Comparison of ENCODE assay signal across 8 cellular contexts in genomic region chr17:31857920-31858646, GRCh38. TPM values are rescaled to one million over a fixed set of nuclear protein-coding genes. Genes with fewer than 3 reads are reported as not detected.
A peak's percentile ranks its signal among the peaks of the same experiment; 100 is the strongest.
DNase-seq lines count a peak whose midpoint lies in the region; ATAC-seq and TF ChIP-seq lines count a peak whose summit lies in the region.

No MANE protein-coding gene starts in this region.

- H3K4ac ChIP-seq in mesendoderm (ENCODE audit: low read depth, low read length), result no peak overlapping the region

- no peak overlapping the region for H3K23ac ChIP-seq in mesendoderm (ENCODE audit: low read length)

- no CpG with 5 or more reads among the region's 13 CpGs for WGBS in mesendoderm (ENCODE audit: extremely low coverage, insufficient coverage, low lambda C conversion rate)
- WGBS in upper lobe of left lung, 2 donors, result 29 to 36% methylated on average over 13 of the region's 13 CpGs

- no peaks in the 10 kb centered on the region for H3K27me3 ChIP-seq in MG63
- no peaks in the 10 kb centered on the region for H3K27me3 ChIP-seq in mesendoderm (ENCODE audit: insufficient read depth, low read length, poor library complexity)
- H3K27me3 ChIP-seq in upper lobe of left lung, result no peaks in the 10 kb centered on the region

- no peak overlapping the region for H2BK120ac ChIP-seq in mesendoderm (ENCODE audit: low read depth, low read length)

- no peak overlapping the region for H4K5ac ChIP-seq in mesendoderm (ENCODE audit: low read length)

- H3K56ac ChIP-seq in mesendoderm (ENCODE audit: low read length), result peak overlapping the region; percentile 79

- DNase-seq in MG63, result no peak
- DNase-seq in cerebellar cortex (ENCODE audit: low spot score), result peak; percentile 53
- no peak for DNase-seq in mesendoderm
- DNase-seq in upper lobe of left lung, result no peak

- H3K4me1 ChIP-seq in mesendoderm (ENCODE audit: control insufficient read depth, low read depth, low read length), result peaks cover 5% of the 10 kb centered on the region
- peaks cover 15 to 22% (median 16%) of the 10 kb centered on the region in 4 donors for H3K4me1 ChIP-seq in upper lobe of left lung

- H3K4me3 ChIP-seq in MG63 (peak overlapping the region; percentile 63), mesendoderm (ENCODE audit: low read length) (peak overlapping the region; percentile 55), upper lobe of left lung (peak overlapping the region; percentile 69 to 96 (median 92))

- H2BK5ac ChIP-seq in mesendoderm (ENCODE audit: low read length), result no peak overlapping the region

- peak overlapping the region; percentile 78 for H3K9ac ChIP-seq in mesendoderm (ENCODE audit: low read length)

- no peak for TF ChIP-seq POLR2A in upper lobe of left lung (IDR thresholded peaks at IDR 0.05)

- peaks cover 3% of the 10 kb centered on the region for H3K79me2 ChIP-seq in mesendoderm (ENCODE audit: control insufficient read depth, insufficient read depth, low read length)

- H4K8ac ChIP-seq in mesendoderm (ENCODE audit: low read depth, low read length), result no peak overlapping the region

- peaks cover 77% of the 10 kb centered on the region for H3K36me3 ChIP-seq in MG63
- H3K36me3 ChIP-seq in mesendoderm (ENCODE audit: control insufficient read depth, insufficient read depth, low read length), result peaks cover 2% of the 10 kb centered on the region
- H3K36me3 ChIP-seq in upper lobe of left lung, result peaks cover 4 to 30% (median 13%) of the 10 kb centered on the region in 4 donors

- TF ChIP-seq CTCF in upper lobe of left lung (IDR thresholded peaks at IDR 0.05), result no peak

- no peak overlapping the region for H2BK15ac ChIP-seq in mesendoderm (replicated peaks; ENCODE audit: low read depth)

- peak overlapping the region; percentile 79 for H3K4me2 ChIP-seq in mesendoderm (ENCODE audit: low read length)

- peaks cover 5% of the 10 kb centered on the region for H3K79me1 ChIP-seq in mesendoderm (ENCODE audit: low read length)

- TF ChIP-seq EP300 in upper lobe of left lung (IDR thresholded peaks at IDR 0.05), result no peak

- H2AK5ac ChIP-seq in mesendoderm (ENCODE audit: low read length), result no peak overlapping the region

- H3K18ac ChIP-seq in mesendoderm (ENCODE audit: low read length), result peak overlapping the region; percentile 96

- ATAC-seq in GM18498 (IDR thresholded peaks at IDR 0.05; ENCODE audit: unreplicated experiment) (peak; percentile 8), upper lobe of left lung (ENCODE audit: low FRiP score in 2 of 2) (peak in 1 of 2 donors; percentile 15), GM18519 (IDR thresholded peaks at IDR 0.05; ENCODE audit: low FRiP score, unreplicated experiment) (no peak), GM19328 (IDR thresholded peaks at IDR 0.05; ENCODE audit: unreplicated experiment) (no peak), HG03139 (IDR thresholded peaks at IDR 0.05; ENCODE audit: unreplicated experiment) (no peak)

- H3K9me3 ChIP-seq in MG63 (no peaks in the 10 kb centered on the region), upper lobe of left lung (no peaks in the 10 kb centered on the region)

- H3K27ac ChIP-seq in mesendoderm (ENCODE audit: low read depth, low read length) (no peak overlapping the region), upper lobe of left lung (peak overlapping the region; percentile 69 to 88 (median 80))

RNA-seq across cellular contexts. Expression of gene COPRS, which starts 1.0 kb away (rescaled TPM):
- 589 and 616 TPM in 2 replicates for total RNA-seq in MG63 (2014; rRNA removed; shearing (Covaris generic); ENCODE audit: low replicate concordance)
- 50.7 TPM for polyA plus RNA-seq in mesendoderm (2013, experiment 1 of 2)
- 49.9 TPM for polyA plus RNA-seq in mesendoderm (2013, experiment 2 of 2)
- 10 to 100 TPM; 13.6 to 84.8 (median 44.1) TPM for total RNA-seq in upper lobe of left lung

RNA-seq across cellular contexts. Expression of gene UTP6, which starts 43.4 kb away (rescaled TPM):
- total RNA-seq in MG63 (2014; rRNA removed; shearing (Covaris generic); ENCODE audit: low replicate concordance), result 106 and 146 TPM in 2 replicates
- 82.4 TPM for polyA plus RNA-seq in mesendoderm (2013, experiment 1 of 2)
- polyA plus RNA-seq in mesendoderm (2013, experiment 2 of 2), result 81.1 TPM
- 10 to 100 TPM; 19.9 to 63.9 (median 40.5) TPM for total RNA-seq in upper lobe of left lung
